Comparison of ENCODE assay signal across 8 cellular contexts in genomic region chr13:72255908-72256307, GRCh38.
DNase-seq lines count a peak whose midpoint lies in the region; ATAC-seq and TF ChIP-seq lines count a peak whose summit lies in the region.

No MANE protein-coding gene starts in this region.

- H3K36me3 ChIP-seq in adrenal gland (replicated peaks in 1 of 2) (no peaks in the 10 kb centered on the region), right lobe of liver (no peaks in the 10 kb centered on the region)

- no peaks in the 10 kb centered on the region for H3K9me3 ChIP-seq in adrenal gland (replicated peaks in 1 of 3)
- H3K9me3 ChIP-seq in right lobe of liver, result no peaks in the 10 kb centered on the region

- DNase-seq in EL (peak; percentile 43), NCI-H1092 treated with DMSO at 0.1 percent for 48 hours (lab: John Stamatoyannopoulos, UW) (peak; percentile 83), adrenal gland (peak; percentile 30 to 80 (median 48)), right lobe of liver (no peak), DMS114 treated with DMSO at 0.1 percent for 48 hours (lab: John Stamatoyannopoulos, UW; ENCODE audit: unreplicated experiment) (no peak), sciatic nerve (ENCODE audit: low spot score) (no peak)
- DNase-seq in stimulated activated CD4-positive, alpha-beta T cell treated with anti-CD3 and anti-CD28 coated beads, Interleukin-4, amount 100 ng/mL, for 24 hours, result no peak

- H3K4me1 ChIP-seq in adrenal gland (replicated peaks in 1 of 2) (no peaks in the 10 kb centered on the region), right lobe of liver (no peaks in the 10 kb centered on the region)

- 26 to 40% (median 29%) methylated on average over 7 of the region's 7 CpGs for WGBS in adrenal gland, 4 donors
- 31% methylated on average over 7 of the region's 7 CpGs for WGBS in right lobe of liver (ENCODE audit: insufficient coverage, low coverage, low lambda C conversion rate, missing lambda C conversion rate)

- ATAC-seq in right lobe of liver (peak; percentile 46 to 63 (median 60)), GM19328 (IDR thresholded peaks at IDR 0.05; ENCODE audit: unreplicated experiment) (no peak), sciatic nerve (no peak)

- intact Hi-C loops in adrenal gland (cut with DNase I) (no loop called here), right lobe of liver (cut with DNase I) (no loop called here), sciatic nerve (cut with DNase I) (no loop called here)

- H3K27ac ChIP-seq in adrenal gland (no peak overlapping the region), right lobe of liver (no peak overlapping the region)

- H3K27me3 ChIP-seq in adrenal gland, result no peaks in the 10 kb centered on the region
- no peaks in the 10 kb centered on the region for H3K27me3 ChIP-seq in right lobe of liver

- TF ChIP-seq POLR2A in adrenal gland (IDR thresholded peaks at IDR 0.05) (no peak), right lobe of liver (IDR thresholded peaks at IDR 0.05) (no peak)

- no peak overlapping the region for H3K4me3 ChIP-seq in adrenal gland
- no peak overlapping the region for H3K4me3 ChIP-seq in right lobe of liver

- TF ChIP-seq CTCF in adrenal gland (IDR thresholded peaks at IDR 0.05) (peak; percentile 26 to 61 (median 54)), right lobe of liver (IDR thresholded peaks at IDR 0.05) (peak in 3 of 4 donors; percentile 17 to 32 (median 18))

Comparison
In these comparisons a context has a peak if more than half of its experiments do, and no peak if none do; other contexts are left out.
1. DNase-seq: peak in EL (single experiment), NCI-H1092 treated with DMSO at 0.1 percent for 48 hours (single experiment) and adrenal gland (7 of 7); none in right lobe of liver (0 of 3), DMS114 treated with DMSO at 0.1 percent for 48 hours (single experiment), sciatic nerve (single experiment) and stimulated activated CD4-positive, alpha-beta T cell treated with anti-CD3 and anti-CD28 coated beads, Interleukin-4, amount 100 ng/mL, for 24 hours (single experiment).
2. ATAC-seq: peak in right lobe of liver (4 of 4); none in GM19328 (single experiment) and sciatic nerve (single experiment).